10 cellular contexts compared by ENCODE assay signal in the genomic region with DNA sequence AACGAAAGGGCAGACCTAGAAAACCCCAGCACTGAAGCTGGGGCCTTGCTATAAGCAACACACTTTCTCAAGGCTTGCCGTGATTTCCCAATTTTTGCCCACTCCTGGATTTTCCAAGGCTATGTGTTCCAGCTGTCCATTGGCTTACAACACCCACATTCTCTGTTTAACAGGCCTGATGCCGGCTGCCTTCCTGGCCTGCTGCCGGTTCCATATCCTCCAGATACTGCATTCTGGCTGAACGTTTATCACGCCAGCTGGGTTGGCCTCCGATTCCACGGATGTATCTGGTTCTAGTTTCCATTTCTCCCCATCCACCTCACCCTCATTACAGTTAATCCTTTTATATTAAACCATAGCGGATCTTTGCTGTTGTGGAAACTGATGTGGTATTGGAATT. TPM values are rescaled to one million over a fixed set of nuclear protein-coding genes. Genes with fewer than 3 reads are reported as not detected.
DNase-seq lines count a peak whose midpoint lies in the region; ATAC-seq and TF ChIP-seq lines count a peak whose summit lies in the region.
"Had no signal": no experiment of that assay in that cellular context is flagged by ENCODE, and none has a peak within 500 bp of the region (broad histone marks: within the 10 kb centered on the region; RNA-seq: fewer than 3 reads in every experiment).

No MANE protein-coding gene starts in this region.

- no peak for DNase-seq in CD4-positive, alpha-beta T cell
- DNase-seq in SK-N-DZ (ENCODE audit: low spot score) (peak; percentile 8), cardiac septum (ENCODE audit: low spot score) (peak; percentile 76), gastrocnemius medialis (no peak), caudate nucleus (lab: John Stamatoyannopoulos, UW) (no peak), NCI-H187 (lab: John Stamatoyannopoulos, UW) (no peak), mucosa of gallbladder (ENCODE audit: low spot score) (no peak)
- DNase-seq: activated naive CD4-positive, alpha-beta T cell; NCI-H2081 had no signal

- no peaks in the 10 kb centered on the region for H3K27me3 ChIP-seq in CD4-positive, alpha-beta T cell (ENCODE audit: control insufficient read depth, insufficient read depth, low read length)
- H3K27me3 ChIP-seq in gastrocnemius medialis = no peaks in the 10 kb centered on the region

- peak overlapping the region in 1 of 4 donors; percentile 5 for H3K4me3 ChIP-seq in gastrocnemius medialis

- peaks cover 51% of the 10 kb centered on the region for H3K4me1 Mint-ChIP-seq in CD4-positive, alpha-beta T cell (ENCODE audit: low read depth)

- no peak for ATAC-seq in CD4-positive, alpha-beta T cell (ENCODE audit: poor library complexity)
- no peak for ATAC-seq in gastrocnemius medialis
- no peak for ATAC-seq in GM21423 (IDR thresholded peaks at IDR 0.05; ENCODE audit: unreplicated experiment)

- H3K36me3 ChIP-seq in gastrocnemius medialis = no peaks in the 10 kb centered on the region

- no peak for TF ChIP-seq CTCF in CD4-positive, alpha-beta T cell (IDR thresholded peaks at IDR 0.05)
- no peak for TF ChIP-seq CTCF in gastrocnemius medialis (IDR thresholded peaks at IDR 0.05 in 4 of 5, conservative IDR thresholded peaks at IDR 0.05 in 1 of 5)

- H3K27ac ChIP-seq in CD4-positive, alpha-beta T cell (ENCODE audit: low read depth, low read length) = no peak overlapping the region
- H3K27ac ChIP-seq in gastrocnemius medialis (peak overlapping the region; percentile 29 to 97 (median 84)), caudate nucleus (ENCODE audit: low read depth, low read length) (no peak overlapping the region)

- peaks cover 18 to 24% of the 10 kb centered on the region in 2 donors for H3K4me1 ChIP-seq in gastrocnemius medialis

- TF ChIP-seq POLR2A in gastrocnemius medialis (IDR thresholded peaks at IDR 0.05) = no peak

- POLR2A ChIA-PET in CD4-positive, alpha-beta T cell (lab: Charles Lee) = interaction anchor here (0.7 to 6.2 kb wide), 18 partner anchors 8 to 104 kb away, joined by 3 to 57 read pairs (median 4); a partner anchor contains a TSS

- intact Hi-C loops in CD4-positive, alpha-beta T cell (cut with DNase I, micrococcal nuclease) = loop anchor here (2.0 to 5.0 kb wide), 4 partner anchors 33 to 263 kb away; a partner anchor contains a TSS
- intact Hi-C loops in cardiac septum (cut with DNase I) (loop anchor here (5.0 kb wide), 3 partner anchors 63 to 88 kb away; no protein-coding TSS in a partner anchor), gastrocnemius medialis (cut with DNase I; ENCODE audit: low total_unique reads) (loop anchor here (5.0 to 10.0 kb wide), 2 partner anchors 88 to 261 kb away; a partner anchor contains a TSS)

- H3K9me3 Mint-ChIP-seq in CD4-positive, alpha-beta T cell = no peaks in the 10 kb centered on the region

- in situ Hi-C loops in gastrocnemius medialis (cut with MboI; ENCODE audit: low sequenced_read_pairs in 4 of 4) = loop anchor here in 1 of 4 donors (10.0 kb wide), 1 partner anchor 69 kb away; no protein-coding TSS in a partner anchor

- no peaks in the 10 kb centered on the region for H3K27me3 Mint-ChIP-seq in CD4-positive, alpha-beta T cell

- peak overlapping the region; percentile 30 for H3K4me3 Mint-ChIP-seq in CD4-positive, alpha-beta T cell

- peak overlapping the region; percentile 92 for H3K27ac Mint-ChIP-seq in CD4-positive, alpha-beta T cell

- H3K9me3 ChIP-seq in CD4-positive, alpha-beta T cell (ENCODE audit: control insufficient read depth, low read length) = no peaks in the 10 kb centered on the region
- H3K9me3 ChIP-seq in gastrocnemius medialis = no peaks in the 10 kb centered on the region

- CTCF ChIA-PET in CD4-positive, alpha-beta T cell (lab: Charles Lee) = interaction anchor here (1.0 to 7.3 kb wide), 9 partner anchors 19 to 106 kb away, joined by 3 to 147 read pairs (median 16); a partner anchor contains a TSS

- peaks cover 9% of the 10 kb centered on the region for H3K36me3 Mint-ChIP-seq in CD4-positive, alpha-beta T cell (ENCODE audit: low read depth)

RNA-seq across cellular contexts. Expression of a gene that starts 1.9 kb away (rescaled TPM):
- total RNA-seq in CD4-positive, alpha-beta T cell = 10 to 100 TPM; 87.1 to 87.6 TPM
- polyA plus RNA-seq in SK-N-DZ (2014; cell fraction: cytosol; rRNA removed) = 7.6 and 19.3 TPM in 2 replicates
- 14.5 and 14.7 TPM in 2 replicates for polyA plus RNA-seq in SK-N-DZ (2014; cell fraction: nucleus; rRNA removed)
- total RNA-seq in cardiac septum = 46.2 TPM
- 10 to 100 TPM; 34.4 to 64.5 (median 42.0) TPM for total RNA-seq in gastrocnemius medialis
- 42.6 TPM for total RNA-seq in mucosa of gallbladder

Comparison
In these comparisons a context has a peak if more than half of its experiments do, and no peak if none do; other contexts are left out.
1. DNase-seq: peak in SK-N-DZ (single experiment) and cardiac septum (single experiment); none in CD4-positive, alpha-beta T cell (0 of 10), gastrocnemius medialis (0 of 2), caudate nucleus (0 of 61), NCI-H187 (0 of 2) and mucosa of gallbladder (single experiment).
2. H3K27ac ChIP-seq: peak in gastrocnemius medialis (4 of 4); none in CD4-positive, alpha-beta T cell (single experiment) and caudate nucleus (single experiment).